10 cellular contexts compared by ENCODE assay signal in genomic region chr2:203802277-203803045, GRCh38.
A peak's percentile ranks its signal among the peaks of the same experiment; 100 is the strongest.
DNase-seq lines count a peak whose midpoint lies in the region; ATAC-seq, FAIRE-seq and TF ChIP-seq lines count a peak whose summit lies in the region.
"Had no signal": no experiment of that assay in that cellular context is flagged by ENCODE, and none has a peak within 500 bp of the region (broad histone marks: within the 10 kb centered on the region; RNA-seq: fewer than 3 reads in every experiment).

No MANE protein-coding gene starts in this region.

- H4K20me1 ChIP-seq in SK-N-SH (ENCODE audit: insufficient read depth) = no peaks in the 10 kb centered on the region

- peaks cover 0 to 28% of the 10 kb centered on the region in 2 experiments; a peak in 3 of 4 replicates for H3K4me1 ChIP-seq in SK-N-SH (ENCODE audit: control insufficient read depth in 1 of 2, insufficient read depth in 2 of 2, low read depth in 1 of 2, low read length in 1 of 2)

- no peak overlapping the region for H3K4me3 ChIP-seq in SK-N-SH (ENCODE audit: low read depth in 2 of 2, low read length in 1 of 2)
- H3K4me3 ChIP-seq in astrocyte of the cerebellum (ENCODE audit: low read depth, low read length) = no peak overlapping the region
- H3K4me3 ChIP-seq: SK-N-MC had no signal

- no peaks in the 10 kb centered on the region for H3K36me3 ChIP-seq in SK-N-SH (replicated peaks in 1 of 2; ENCODE audit: control insufficient read depth in 1 of 2, insufficient read depth in 2 of 2, low read length in 1 of 2)

- no peaks in the 10 kb centered on the region for H3K9me2 ChIP-seq in SK-N-SH

- TF ChIP-seq POLR2A in GM12891 (IDR thresholded peaks at IDR 0.05; ENCODE audit: low read depth, low read length) = no peak

- H2AFZ ChIP-seq in SK-N-SH (ENCODE audit: low read depth) = peak overlapping the region; percentile 60; the same call in 1 of the 2 replicates

- no peak overlapping the region for H3K4me2 ChIP-seq in SK-N-SH

- no peak for ATAC-seq in GM21360 (IDR thresholded peaks at IDR 0.05; ENCODE audit: unreplicated experiment)
- no peak for ATAC-seq in HG03571 (IDR thresholded peaks at IDR 0.05; ENCODE audit: unreplicated experiment)

- in situ Hi-C loops in astrocyte of the cerebellum (cut with HindIII; ENCODE audit: low sequenced_read_pairs) = loop anchor here (25.0 kb wide), 1 partner anchor 315 kb away; no protein-coding TSS in a partner anchor

- TF ChIP-seq CTCF in SK-N-SH (IDR thresholded peaks at IDR 0.05) (no peak), astrocyte of the cerebellum (IDR thresholded peaks at IDR 0.05; ENCODE audit: low read depth, low read length, missing control alignments) (no peak)

- POLR2A ChIA-PET in SK-N-SH (lab: Yijun Ruan, JAX) = no interaction called here

- 83% methylated on average over 7 of the region's 7 CpGs for WGBS in SK-N-SH (ENCODE audit: low lambda C conversion rate)

- H3K9ac ChIP-seq in SK-N-SH = peak overlapping the region; percentile 61

- H3F3A ChIP-seq in SK-N-SH (replicated peaks; ENCODE audit: insufficient read depth) = peaks cover 34% of the 10 kb centered on the region

- FAIRE-seq in GM12891 (lab: Jason Lieb, UNC) = no peak

- H3K79me2 ChIP-seq in SK-N-SH (ENCODE audit: insufficient read depth) = no peaks in the 10 kb centered on the region

- H3K27ac ChIP-seq in SK-N-SH (ENCODE audit: low read depth in 2 of 2, low read length in 1 of 2) = peak overlapping the region; percentile 40 to 96; a peak in 3 of 4 replicates

- peak; percentile 69 for DNase-seq in GM03348 (ENCODE audit: low spot score)
- DNase-seq in SK-N-SH = no peak
- peak; percentile 89 for DNase-seq in astrocyte of the cerebellum (ENCODE audit: low read depth)
- DNase-seq in stimulated activated CD4-positive, alpha-beta T cell treated with anti-CD3 and anti-CD28 coated beads, Interleukin-12 subunit alpha, Interleukin-12 subunit beta, amount 100 ng/mL, for 4 hours = peak; percentile 23
- DNase-seq in GM12891 (ENCODE audit: insufficient read length, low spot score) = no peak
- DNase-seq in OCI-M2 (lab: John Stamatoyannopoulos, UW; ENCODE audit: unreplicated experiment) = no peak
- DNase-seq: GDM1 had no signal

- H3K9me3 ChIP-seq in SK-N-SH = 0 out of 2 replicates have a peak, but pooled peaks cover 5% of the 10 kb centered on the region

- TF ChIP-seq EP300 in SK-N-SH (IDR thresholded peaks at IDR 0.05; ENCODE audit: borderline replicate concordance in 1 of 2, low read depth in 1 of 2, low read length in 1 of 2) = no peak; a peak in 1 of 4 replicates

- CTCF ChIA-PET in SK-N-SH (lab: Yijun Ruan, JAX) = interaction anchor here (1.5 kb wide), 1 partner anchor 13 kb away, joined by 6 read pairs; no protein-coding TSS in a partner anchor

- TF ChIP-seq RAD21 in SK-N-SH (IDR thresholded peaks at IDR 0.05; ENCODE audit: low read length) = no peak

- no peaks in the 10 kb centered on the region for H3K27me3 ChIP-seq in SK-N-SH (ENCODE audit: insufficient read depth)

TF ChIP-seq in SK-N-SH, 30 proteins besides CTCF, POLR2A, EP300 and RAD21:
- no peak for TF ChIP-seq RFX5 (IDR thresholded peaks at IDR 0.05; ENCODE audit: low read length)
- TF ChIP-seq USF1 (IDR thresholded peaks at IDR 0.05; ENCODE audit: borderline replicate concordance, low read depth) = no peak
- peak; percentile 13; the same call in 1 of the 2 replicates for TF ChIP-seq MAX (IDR thresholded peaks at IDR 0.05; ENCODE audit: low read depth)
- peak; percentile 36; the same call in 1 of the 2 replicates for TF ChIP-seq FOSL2 (IDR thresholded peaks at IDR 0.05; ENCODE audit: borderline replicate concordance, low read depth)
- no peak for TF ChIP-seq YY1 (IDR thresholded peaks at IDR 0.05; ENCODE audit: low read depth)
- TF ChIP-seq TCF12 (IDR thresholded peaks at IDR 0.05) = 0 out of 2 replicates have a peak, but pooled peaks have one; percentile 28
- no peak for TF ChIP-seq NRF1 (IDR thresholded peaks at IDR 0.05; ENCODE audit: low read depth, low read length)
TF ChIP-seq in SK-N-SH: peak in this region for 3.

TF ChIP-seq in GM12891, 5 proteins besides CTCF, POLR2A, EP300 and RAD21:
- no peak for TF ChIP-seq SPI1 (IDR thresholded peaks at IDR 0.05; ENCODE audit: low read depth, low read length)
- TF ChIP-seq PAX5 (IDR thresholded peaks at IDR 0.05; ENCODE audit: insufficient read depth, low read length, severe bottlenecking) = no peak
- TF ChIP-seq TAF1 (IDR thresholded peaks at IDR 0.05; ENCODE audit: low read depth, low read length) = no peak
- no peak for TF ChIP-seq POU2F2 (IDR thresholded peaks at IDR 0.05; ENCODE audit: low read depth, low read length)
- TF ChIP-seq POLR2AphosphoS5 (IDR thresholded peaks at IDR 0.05; ENCODE audit: low read depth, low read length) = no peak

Comparison
In these comparisons a context has a peak if more than half of its experiments do, and no peak if none do; other contexts are left out.
1. DNase-seq: peak in GM03348 (single experiment), astrocyte of the cerebellum (single experiment) and stimulated activated CD4-positive, alpha-beta T cell treated with anti-CD3 and anti-CD28 coated beads, Interleukin-12 subunit alpha, Interleukin-12 subunit beta, amount 100 ng/mL, for 4 hours (single experiment); none in SK-N-SH (single experiment), GM12891 (single experiment) and OCI-M2 (single experiment).